27 cellular contexts compared by ENCODE assay signal in genomic region chr6:163333038-163333437, GRCh38.
DNase-seq lines count a peak whose midpoint lies in the region; ATAC-seq and TF ChIP-seq lines count a peak whose summit lies in the region.
"Had no signal": no experiment of that assay in that cellular context is flagged by ENCODE, and none has a peak within 500 bp of the region (broad histone marks: within the 10 kb centered on the region; RNA-seq: fewer than 3 reads in every experiment).

No MANE protein-coding gene starts in this region.

- H3K27ac Mint-ChIP-seq in endothelial cell (ENCODE audit: unreplicated experiment), result peak overlapping the region; percentile 24
- H3K27ac Mint-ChIP-seq in neural progenitor cell, result no peak overlapping the region
- H3K27ac Mint-ChIP-seq: B cell; CD8-positive, alpha-beta memory T cell had no signal

- H3K9ac ChIP-seq in neural progenitor cell, result no peak overlapping the region

- H3K27me3 Mint-ChIP-seq in endothelial cell (ENCODE audit: unreplicated experiment) (peaks cover 13% of the 10 kb centered on the region), neural progenitor cell (ENCODE audit: insufficient read depth, low read depth) (peaks cover 4% of the 10 kb centered on the region)

- no peaks in the 10 kb centered on the region for H4K20me1 ChIP-seq in neural progenitor cell (ENCODE audit: low read depth)

- H3K9me3 Mint-ChIP-seq in endothelial cell (ENCODE audit: unreplicated experiment) (no peaks in the 10 kb centered on the region), neural progenitor cell (no peaks in the 10 kb centered on the region)
- H3K9me3 Mint-ChIP-seq: CD8-positive, alpha-beta memory T cell had no signal

- no peak overlapping the region for H3K4me3 Mint-ChIP-seq in endothelial cell (ENCODE audit: unreplicated experiment)
- no peak overlapping the region for H3K4me3 Mint-ChIP-seq in neural progenitor cell
- H3K4me3 Mint-ChIP-seq: B cell; CD8-positive, alpha-beta memory T cell had no signal

- TF ChIP-seq CTCF in left ventricle myocardium inferior (IDR thresholded peaks at IDR 0.05; ENCODE audit: borderline replicate concordance) (no peak), endothelial cell (IDR thresholded peaks at IDR 0.05; ENCODE audit: unreplicated experiment) (no peak), neural progenitor cell (IDR thresholded peaks at IDR 0.05) (no peak)

- no peaks in the 10 kb centered on the region for H3K27me3 ChIP-seq in left ventricle myocardium inferior (ENCODE audit: low read depth)
- no peaks in the 10 kb centered on the region for H3K27me3 ChIP-seq in neural progenitor cell
- H3K27me3 ChIP-seq: SJCRH30 had no signal

- H3K9me3 ChIP-seq in left ventricle myocardium inferior (replicated peaks) (no peaks in the 10 kb centered on the region), neural progenitor cell (ENCODE audit: low read depth) (no peaks in the 10 kb centered on the region)
- H3K9me3 ChIP-seq: SJCRH30 had no signal

- H3K4me1 Mint-ChIP-seq in endothelial cell (ENCODE audit: unreplicated experiment), result peaks cover 53% of the 10 kb centered on the region
- H3K4me1 Mint-ChIP-seq in neural progenitor cell, result peaks cover 45% of the 10 kb centered on the region
- H3K4me1 Mint-ChIP-seq: B cell; CD8-positive, alpha-beta memory T cell had no signal

- no peak overlapping the region for H2AFZ ChIP-seq in neural progenitor cell (replicated peaks)

- ATAC-seq in Right ventricle myocardium inferior (no peak), GM21786 (IDR thresholded peaks at IDR 0.05; ENCODE audit: unreplicated experiment) (no peak), HG03025 (IDR thresholded peaks at IDR 0.05; ENCODE audit: low FRiP score, unreplicated experiment) (no peak)
- ATAC-seq: PC-3 had no signal

- H3K4me3 ChIP-seq in left ventricle myocardium inferior (no peak overlapping the region), neural progenitor cell (no peak overlapping the region)
- H3K4me3 ChIP-seq: SJCRH30 had no signal

- no peaks in the 10 kb centered on the region for H3K79me2 ChIP-seq in neural progenitor cell (ENCODE audit: low read depth)

- no peak for DNase-seq in left ventricle myocardium inferior
- no peak for DNase-seq in Right ventricle myocardium inferior (ENCODE audit: missing footprints)
- DNase-seq in endothelial cell (ENCODE audit: low spot score), result no peak
- DNase-seq in smooth muscle cell of the brain vasculature (ENCODE audit: low read depth, low spot score), result peak; percentile 59
- DNase-seq in hypothalamus (lab: John Stamatoyannopoulos, UW), result no peak
- DNase-seq in neural progenitor cell (ENCODE audit: low spot score), result no peak
- DNase-seq: Calu3; CD8-positive, alpha-beta memory T cell; DMS79 treated with DMSO at 0.1 percent for 48 hours; GF-D8; HCEC 1CT; Karpas-422; NCI-H1105; NCI-H146; NCI-H1930; NCI-H2107; NCI-H524 treated with DMSO at 0.1 percent for 48 hours; NCI-H774; NK-92 treated with Interleukin-12 subunit alpha and Interleukin-12 subunit beta, amount 100 ng/mL, for 24 hours; PC-3; SJCRH30 had no signal

- H3K36me3 ChIP-seq in left ventricle myocardium inferior (no peaks in the 10 kb centered on the region), neural progenitor cell (no peaks in the 10 kb centered on the region)
- H3K36me3 ChIP-seq: SJCRH30 had no signal

- H3K4me1 ChIP-seq in left ventricle myocardium inferior (peaks cover 59% of the 10 kb centered on the region), neural progenitor cell (peaks cover 6% of the 10 kb centered on the region)

- intact Hi-C loops in left ventricle myocardium inferior (cut with micrococcal nuclease), result no loop called here
- intact Hi-C loops in Right ventricle myocardium inferior (cut with DNase I), result no loop called here

- H3K27ac ChIP-seq in left ventricle myocardium inferior (replicated peaks), result peak overlapping the region; percentile 94
- no peak overlapping the region for H3K27ac ChIP-seq in neural progenitor cell
- H3K27ac ChIP-seq: 22Rv1, C4-2B, HL-60, SJCRH30 had no signal

- no peaks in the 10 kb centered on the region for H3F3A ChIP-seq in neural progenitor cell (ENCODE audit: low read depth)

- H3K36me3 Mint-ChIP-seq in endothelial cell (ENCODE audit: low read depth, unreplicated experiment), result no peaks in the 10 kb centered on the region
- H3K36me3 Mint-ChIP-seq in neural progenitor cell, result peaks cover 2% of the 10 kb centered on the region
- H3K36me3 Mint-ChIP-seq: CD8-positive, alpha-beta memory T cell had no signal

- no peak overlapping the region for H3K4me2 ChIP-seq in neural progenitor cell
